18 cellular contexts compared by ENCODE assay signal in genomic region chr4:82542642-82543041, GRCh38. TPM values are rescaled to one million over a fixed set of nuclear protein-coding genes. Genes with fewer than 3 reads are reported as not detected.
DNase-seq lines count a peak whose midpoint lies in the region; ATAC-seq, FAIRE-seq and TF ChIP-seq lines count a peak whose summit lies in the region.
"Had no signal": no experiment of that assay in that cellular context is flagged by ENCODE, and none has a peak within 500 bp of the region (broad histone marks: within the 10 kb centered on the region; RNA-seq: fewer than 3 reads in every experiment).

No MANE protein-coding gene starts in this region.

- intact Hi-C loops in PC-3 (cut with micrococcal nuclease) = no loop called here

- H2AFZ ChIP-seq in PC-3 (ENCODE audit: low read length) = no peak overlapping the region
- H2AFZ ChIP-seq: GM23338 had no signal

- no peak for TF ChIP-seq CTCF in PC-3 (conservative IDR thresholded peaks at IDR 0.05; ENCODE audit: low read depth, low read length)

- H3K9me2 ChIP-seq in PC-3 (replicated peaks; ENCODE audit: low read length) = no peaks in the 10 kb centered on the region

- DNase-seq in NCI-H2029 treated with DMSO at 0.1 percent for 48 hours (lab: John Stamatoyannopoulos, UW) (peak; percentile 55), NCI-H2029 (lab: John Stamatoyannopoulos, UW) (no peak), PC-3 (no peak), small intestine (peak; percentile 70)
- DNase-seq: 8988T; CD4-positive, alpha-beta memory T cell; H7; HFFc6 had no signal

- H3K79me2 ChIP-seq in PC-3 (ENCODE audit: low read length) = no peaks in the 10 kb centered on the region

- WGBS in small intestine, 3 donors = 11 to 60% (median 32%) methylated on average over 3 of the region's 3 CpGs

- FAIRE-seq in small intestine (lab: Jason Lieb, UNC) = no peak
- FAIRE-seq: G401.6, GM12891, GM18507 had no signal

- no peaks in the 10 kb centered on the region for H3F3A ChIP-seq in PC-3 (ENCODE audit: low read length, unreplicated experiment)

- peaks cover 21% of the 10 kb centered on the region; the same call in 1 of the 2 replicates for H3K4me1 ChIP-seq in PC-3 (ENCODE audit: insufficient read depth, low read length)
- peaks cover 3 to 6% of the 10 kb centered on the region in 2 donors for H3K4me1 ChIP-seq in duodenal mucosa (ENCODE audit: control insufficient read depth in 1 of 2, insufficient read depth in 2 of 2, low read length in 2 of 2)
- peaks cover 0 to 3% of the 10 kb centered on the region in 2 donors for H3K4me1 ChIP-seq in small intestine (ENCODE audit: control insufficient read depth in 2 of 2, insufficient read depth in 1 of 2, low read depth in 1 of 2, low read length in 1 of 2)
- H3K4me1 ChIP-seq: BLaER1 had no signal

- no peak overlapping the region for H3K27ac ChIP-seq in PC-3 (ENCODE audit: low read length)
- no peak overlapping the region for H3K27ac ChIP-seq in duodenal mucosa (ENCODE audit: low read depth, low read length)
- H3K27ac ChIP-seq in small intestine (ENCODE audit: low read depth in 1 of 2, low read length in 1 of 2) = no peak overlapping the region
- H3K27ac ChIP-seq: BLaER1 had no signal

- H3K27me3 ChIP-seq in PC-3 (ENCODE audit: low read length) = no peaks in the 10 kb centered on the region
- H3K27me3 ChIP-seq in duodenal mucosa (ENCODE audit: control insufficient read depth in 1 of 2, insufficient read depth in 2 of 2, low read length in 2 of 2) = no peaks in the 10 kb centered on the region
- no peaks in the 10 kb centered on the region for H3K27me3 ChIP-seq in small intestine (ENCODE audit: control insufficient read depth in 2 of 2, insufficient read depth in 2 of 2, low read length in 2 of 2)
- H3K27me3 ChIP-seq: BLaER1 had no signal

- no peaks in the 10 kb centered on the region for H4K20me1 ChIP-seq in PC-3 (ENCODE audit: low read length)
- H4K20me1 ChIP-seq: BLaER1 had no signal

- peak overlapping the region; percentile 40 for H3K4me2 ChIP-seq in PC-3 (ENCODE audit: low read length)
- H3K4me2 ChIP-seq: BLaER1, GM23338 had no signal

- ATAC-seq in PC-3 = no peak
- no peak for ATAC-seq in GM18502 (IDR thresholded peaks at IDR 0.05; ENCODE audit: poor library complexity, unreplicated experiment)
- ATAC-seq in GM18873 (IDR thresholded peaks at IDR 0.05; ENCODE audit: low FRiP score, unreplicated experiment) = no peak
- ATAC-seq: GM23338, HCT116 had no signal

- CTCF ChIA-PET in PC-3 (lab: Charles Lee) = no interaction called here

- no peak overlapping the region for H3K4me3 ChIP-seq in PC-3 (ENCODE audit: low read length)
- peak overlapping the region; percentile 4 to 37 for H3K4me3 ChIP-seq in duodenal mucosa (ENCODE audit: low read depth in 1 of 2, low read length in 2 of 2)
- H3K4me3 ChIP-seq in small intestine (ENCODE audit: low read depth in 1 of 2, low read length in 2 of 2) = no peak overlapping the region
- H3K4me3 ChIP-seq: BLaER1, GM23338 had no signal

- H3K36me3 ChIP-seq in PC-3 (ENCODE audit: low read depth, low read length) (no peaks in the 10 kb centered on the region), duodenal mucosa (ENCODE audit: control insufficient read depth in 1 of 2, insufficient read depth in 2 of 2, low read length in 2 of 2) (no peaks in the 10 kb centered on the region), small intestine (ENCODE audit: control insufficient read depth in 2 of 2, insufficient read depth in 2 of 2, low read length in 2 of 2) (no peaks in the 10 kb centered on the region)
- H3K36me3 ChIP-seq: BLaER1 had no signal

- POLR2A ChIA-PET in PC-3 (lab: Charles Lee; ENCODE audit: unreplicated experiment) = no interaction called here

- H3K9me3 ChIP-seq in PC-3 (ENCODE audit: low read length) = no peaks in the 10 kb centered on the region
- H3K9me3 ChIP-seq in duodenal mucosa (ENCODE audit: control insufficient read depth in 1 of 2, low read length in 2 of 2) = no peaks in the 10 kb centered on the region
- H3K9me3 ChIP-seq in small intestine (ENCODE audit: control insufficient read depth, low read depth) = no peaks in the 10 kb centered on the region

- H3K9ac ChIP-seq in PC-3 (ENCODE audit: low read length) = no peak overlapping the region
- H3K9ac ChIP-seq in duodenal mucosa (ENCODE audit: low read depth in 1 of 2, low read length in 2 of 2) = no peak overlapping the region
- H3K9ac ChIP-seq: BLaER1 had no signal

- BruUV-seq in PC-3 (replicated peaks; lab: Mats Ljungman, UMichigan) = no TSS peak

RNA-seq across cellular contexts. Expression of gene TMEM150C, which starts 19.1 kb away (rescaled TPM):
- total RNA-seq in PC-3 (2014; rRNA removed) = 0.46 and 0.58 TPM in 2 replicates
- 1 to 10 TPM in 2 of 3 donors, under 1 TPM in 1; 0.45 to 6.2 (median 1.6) TPM for polyA plus RNA-seq in small intestine
- total RNA-seq: CD4-positive, alpha-beta memory T cell; HFFc6 had no signal
- polyA plus RNA-seq: CD14-positive monocyte had no signal

Comparison
In these comparisons a context has a peak if more than half of its experiments do, and no peak if none do; other contexts are left out.
1. DNase-seq: peak in NCI-H2029 treated with DMSO at 0.1 percent for 48 hours (single experiment) and small intestine (single experiment); none in NCI-H2029 (single experiment) and PC-3 (single experiment).
2. H3K4me3 ChIP-seq: peak in duodenal mucosa (2 of 2); none in PC-3 (single experiment) and small intestine (0 of 2).